15 cellular contexts compared by ENCODE assay signal in genomic region chr12:80627773-80628172, GRCh38.
DNase-seq lines count a peak whose midpoint lies in the region; ATAC-seq and TF ChIP-seq lines count a peak whose summit lies in the region.
"Had no signal": no experiment of that assay in that cellular context is flagged by ENCODE, and none has a peak within 500 bp of the region (broad histone marks: within the 10 kb centered on the region; RNA-seq: fewer than 3 reads in every experiment).

No MANE protein-coding gene starts in this region.

- no peak for DNase-seq in Right ventricle myocardium superior
- DNase-seq in cardiac septum (ENCODE audit: low spot score), result no peak
- DNase-seq in cardiac fibroblast (ENCODE audit: low read depth in 2 of 2), result peak; percentile 76 to 97
- no peak for DNase-seq in left ventricle myocardium superior
- no peak for DNase-seq in activated T-helper 2 cell treated with anti-CD3 and anti-CD28 coated beads, Interferon-gamma antibody, Interleukin-2, Interleukin-4, amounts not matched to agents 10 μg/mL and 5 μg/mL and 100 μg/mL, durations not matched to agents 14 hours and 24 hours and 36 hours (ENCODE audit: low spot score)
- DNase-seq: activated CD8-positive, alpha-beta memory T cell treated with anti-CD3 and anti-CD28 coated beads, Interleukin-2, amount 50 U/mL, for 48 hours; DMS79; endodermal cell; naive thymus-derived CD8-positive, alpha-beta T cell; NCI-H187 treated with DMSO at 0.1 percent for 48 hours had no signal

- no peak for TF ChIP-seq CTCF in cardiac fibroblast (IDR thresholded peaks at IDR 0.05; ENCODE audit: low read depth, low read length)

- H3K4me1 Mint-ChIP-seq in activated T-helper 2 cell treated with anti-CD3 and anti-CD28 coated beads, Interferon-gamma antibody, Interleukin-2, Interleukin-4, amounts not matched to agents 10 μg/mL and 5 μg/mL and 100 μg/mL, durations not matched to agents 14 hours and 24 hours and 36 hours (ENCODE audit: low read depth), result no peaks in the 10 kb centered on the region
- H3K4me1 Mint-ChIP-seq in activated T-helper 17 cell treated with anti-CD3 and anti-CD28 coated beads, Interleukin-2, amount 50 U/mL, for 72 hours, result no peaks in the 10 kb centered on the region
- H3K4me1 Mint-ChIP-seq: naive thymus-derived CD8-positive, alpha-beta T cell had no signal

- H3K27ac Mint-ChIP-seq in activated T-helper 2 cell treated with anti-CD3 and anti-CD28 coated beads, Interferon-gamma antibody, Interleukin-2, Interleukin-4, amounts not matched to agents 10 μg/mL and 5 μg/mL and 100 μg/mL, durations not matched to agents 14 hours and 24 hours and 36 hours, result no peak overlapping the region
- no peak overlapping the region for H3K27ac Mint-ChIP-seq in activated T-helper 17 cell treated with anti-CD3 and anti-CD28 coated beads, Interleukin-2, amount 50 U/mL, for 72 hours
- H3K27ac Mint-ChIP-seq: endodermal cell; naive thymus-derived CD8-positive, alpha-beta T cell; WTC11 had no signal

- no peaks in the 10 kb centered on the region for H3K9me3 Mint-ChIP-seq in activated T-helper 2 cell treated with anti-CD3 and anti-CD28 coated beads, Interferon-gamma antibody, Interleukin-2, Interleukin-4, amounts not matched to agents 10 μg/mL and 5 μg/mL and 100 μg/mL, durations not matched to agents 14 hours and 24 hours and 36 hours
- H3K9me3 Mint-ChIP-seq in activated T-helper 17 cell treated with anti-CD3 and anti-CD28 coated beads, Interleukin-2, amount 50 U/mL, for 72 hours, result peaks cover 13% of the 10 kb centered on the region
- H3K9me3 Mint-ChIP-seq: endodermal cell, WTC11 had no signal

- intact Hi-C loops in Right ventricle myocardium superior (cut with DNase I) (no loop called here), cardiac septum (cut with DNase I) (loop anchor here (10.0 kb wide), 1 partner anchor 127 kb away; no protein-coding TSS in a partner anchor), left ventricle myocardium superior (cut with micrococcal nuclease) (no loop called here)
- intact Hi-C loops in activated T-helper 2 cell treated with anti-CD3 and anti-CD28 coated beads, Interferon-gamma antibody, Interleukin-2, Interleukin-4, amounts not matched to agents 10 μg/mL and 5 μg/mL and 100 μg/mL, durations not matched to agents 14 hours and 24 hours and 36 hours (cut with micrococcal nuclease), result no loop called here

- no peaks in the 10 kb centered on the region for H3K36me3 Mint-ChIP-seq in activated T-helper 2 cell treated with anti-CD3 and anti-CD28 coated beads, Interferon-gamma antibody, Interleukin-2, Interleukin-4, amounts not matched to agents 10 μg/mL and 5 μg/mL and 100 μg/mL, durations not matched to agents 14 hours and 24 hours and 36 hours (ENCODE audit: low read depth)
- H3K36me3 Mint-ChIP-seq in activated T-helper 17 cell treated with anti-CD3 and anti-CD28 coated beads, Interleukin-2, amount 50 U/mL, for 72 hours (ENCODE audit: low read depth), result no peaks in the 10 kb centered on the region
- H3K36me3 Mint-ChIP-seq: naive thymus-derived CD8-positive, alpha-beta T cell; WTC11 had no signal

- no peak overlapping the region for H3K4me3 Mint-ChIP-seq in activated T-helper 2 cell treated with anti-CD3 and anti-CD28 coated beads, Interferon-gamma antibody, Interleukin-2, Interleukin-4, amounts not matched to agents 10 μg/mL and 5 μg/mL and 100 μg/mL, durations not matched to agents 14 hours and 24 hours and 36 hours (ENCODE audit: low read depth)
- H3K4me3 Mint-ChIP-seq in activated T-helper 17 cell treated with anti-CD3 and anti-CD28 coated beads, Interleukin-2, amount 50 U/mL, for 72 hours, result no peak overlapping the region
- H3K4me3 Mint-ChIP-seq: endodermal cell; naive thymus-derived CD8-positive, alpha-beta T cell; WTC11 had no signal

- H3K27me3 Mint-ChIP-seq in activated T-helper 2 cell treated with anti-CD3 and anti-CD28 coated beads, Interferon-gamma antibody, Interleukin-2, Interleukin-4, amounts not matched to agents 10 μg/mL and 5 μg/mL and 100 μg/mL, durations not matched to agents 14 hours and 24 hours and 36 hours (ENCODE audit: low read depth), result no peaks in the 10 kb centered on the region
- H3K27me3 Mint-ChIP-seq in activated T-helper 17 cell treated with anti-CD3 and anti-CD28 coated beads, Interleukin-2, amount 50 U/mL, for 72 hours, result no peaks in the 10 kb centered on the region
- H3K27me3 Mint-ChIP-seq: naive thymus-derived CD8-positive, alpha-beta T cell had no signal

- H3K4me3 ChIP-seq in cardiac fibroblast (replicated peaks in 1 of 2; ENCODE audit: low read depth in 2 of 2, low read length in 2 of 2), result no peak overlapping the region
- H3K4me3 ChIP-seq: A549 had no signal

- ATAC-seq in Right ventricle myocardium superior (ENCODE audit: poor library complexity) (peak; percentile 88), left ventricle myocardium superior (peak; percentile 93), GM21360 (IDR thresholded peaks at IDR 0.05; ENCODE audit: unreplicated experiment) (no peak), HG03520 (IDR thresholded peaks at IDR 0.05; ENCODE audit: unreplicated experiment) (no peak)
- ATAC-seq in activated T-helper 17 cell treated with anti-CD3 and anti-CD28 coated beads, Interleukin-2, amount 50 U/mL, for 72 hours (replicated peaks), result no peak
- ATAC-seq: A549; naive thymus-derived CD8-positive, alpha-beta T cell; WTC11 had no signal

Comparison
In these comparisons a context has a peak if more than half of its experiments do, and no peak if none do; other contexts are left out.
1. ATAC-seq: peak in Right ventricle myocardium superior (single experiment) and left ventricle myocardium superior (single experiment); none in GM21360 (single experiment), HG03520 (single experiment) and activated T-helper 17 cell treated with anti-CD3 and anti-CD28 coated beads, Interleukin-2, amount 50 U/mL, for 72 hours (single experiment).
2. DNase-seq: peak in cardiac fibroblast (2 of 2); none in Right ventricle myocardium superior (single experiment), cardiac septum (single experiment), left ventricle myocardium superior (single experiment) and activated T-helper 2 cell treated with anti-CD3 and anti-CD28 coated beads, Interferon-gamma antibody, Interleukin-2, Interleukin-4, amounts not matched to agents 10 μg/mL and 5 μg/mL and 100 μg/mL, durations not matched to agents 14 hours and 24 hours and 36 hours (single experiment).